Comparison of ENCODE assay signal across 8 cellular contexts in the genomic region with DNA sequence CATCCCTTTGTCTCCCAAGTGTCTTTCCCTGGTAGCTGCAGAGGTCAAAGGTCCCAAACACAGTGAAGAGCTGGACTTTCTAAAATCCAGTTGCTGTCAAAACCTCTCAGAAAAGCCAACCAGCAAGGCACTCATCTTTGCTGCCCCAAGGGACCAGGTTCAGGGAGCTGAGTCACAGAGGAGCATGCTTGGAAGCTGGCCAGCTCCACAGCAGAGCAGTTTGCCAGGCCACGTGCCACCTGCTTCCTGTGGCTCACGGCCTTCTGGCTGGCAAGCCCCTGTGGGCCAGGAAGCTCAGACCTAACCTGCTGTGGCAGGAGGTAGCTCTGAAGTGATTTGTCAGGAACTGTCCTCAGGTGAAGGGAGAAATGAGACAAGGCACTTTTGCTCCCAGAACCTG. TPM values are rescaled to one million over a fixed set of nuclear protein-coding genes. Genes with fewer than 3 reads are reported as not detected.
DNase-seq lines count a peak whose midpoint lies in the region; ATAC-seq, FAIRE-seq and TF ChIP-seq lines count a peak whose summit lies in the region.

No MANE protein-coding gene starts in this region.

- peak; percentile 73 for FAIRE-seq in GM12891 (lab: Jason Lieb, UNC)

- no peak overlapping the region for H3K4me3 ChIP-seq in prostate gland

- DNase-seq in GM12891 (ENCODE audit: insufficient read length, low spot score) (no peak), NCI-H2171 treated with DMSO at 0.1 percent for 48 hours (lab: John Stamatoyannopoulos, UW) (peak; percentile 95), activated T-cell treated with anti-CD3 and anti-CD28 coated beads for 4 hours (peak; percentile 52), erythroblast (lab: John Stamatoyannopoulos, UW) (peak; percentile 55 to 73), prostate gland (ENCODE audit: low spot score) (peak; percentile 54)

- 7% methylated on average over 2 of the region's 2 CpGs for WGBS in prostate gland

- no peak for TF ChIP-seq CTCF in prostate gland (IDR thresholded peaks at IDR 0.05)

- intact Hi-C loops in prostate gland (cut with DNase I): loop anchor here (2.0 to 5.0 kb wide), 2 partner anchors 53 to 166 kb away; partner anchors contain the start of gene CORO1C

- TF ChIP-seq POLR2A in GM12891 (IDR thresholded peaks at IDR 0.05; ENCODE audit: low read depth, low read length) (no peak), erythroblast (IDR thresholded peaks at IDR 0.05; ENCODE audit: low read length) (peak; percentile 16), prostate gland (IDR thresholded peaks at IDR 0.05) (no peak)

- no peak for ATAC-seq in GM18498 (IDR thresholded peaks at IDR 0.05; ENCODE audit: unreplicated experiment)
- no peak for ATAC-seq in HG03196 (IDR thresholded peaks at IDR 0.05; ENCODE audit: unreplicated experiment)
- ATAC-seq in GM18870 (IDR thresholded peaks at IDR 0.05; ENCODE audit: unreplicated experiment): no peak

- no peak overlapping the region for H3K27ac ChIP-seq in prostate gland

- H3K4me1 ChIP-seq in prostate gland (replicated peaks): no peaks in the 10 kb centered on the region

- peaks cover 0 to 12% of the 10 kb centered on the region in 2 donors for H3K36me3 ChIP-seq in prostate gland

- H3K9me3 ChIP-seq in prostate gland: no peaks in the 10 kb centered on the region

- H3K27me3 ChIP-seq in prostate gland (replicated peaks; ENCODE audit: insufficient read depth): no peaks in the 10 kb centered on the region

TF ChIP-seq in GM12891, 5 proteins besides CTCF, POLR2A, EP300 and RAD21:
- peak; percentile 67; the same call in 1 of the 2 replicates for TF ChIP-seq POLR2AphosphoS5 (IDR thresholded peaks at IDR 0.05; ENCODE audit: low read depth, low read length)
- TF ChIP-seq PAX5 (IDR thresholded peaks at IDR 0.05; ENCODE audit: insufficient read depth, low read length, severe bottlenecking): no peak

RNA-seq across cellular contexts. Expression of gene ISCU, which starts 3.6 kb away (rescaled TPM):
- 134 TPM for polyA plus RNA-seq in GM12891 (2012; ENCODE audit: low read depth, missing spikeins)
- total RNA-seq in prostate gland: 100 to 1,000 TPM; 170 to 203 TPM

RNA-seq across cellular contexts. Expression of gene SART3, which starts 5.0 kb away (rescaled TPM):
- polyA plus RNA-seq in GM12891 (2012; ENCODE audit: low read depth, missing spikeins): 31.7 TPM
- 100 to 1,000 TPM in 1 of 2 donors, 10 to 100 TPM in 1; 54.1 to 112 TPM for total RNA-seq in prostate gland

RNA-seq across cellular contexts. Expression of gene TMEM119, which starts 31.9 kb away (rescaled TPM):
- 0.10 TPM for polyA plus RNA-seq in GM12891 (2012; ENCODE audit: low read depth, missing spikeins)
- 10 to 100 TPM in 1 of 2 donors, 1 to 10 TPM in 1; 1.7 to 19.1 TPM for total RNA-seq in prostate gland

RNA-seq across cellular contexts. Expression of gene FICD, which starts 50.9 kb away (rescaled TPM):
- 2.8 TPM for polyA plus RNA-seq in GM12891 (2012; ENCODE audit: low read depth, missing spikeins)
- total RNA-seq in prostate gland: 10 to 100 TPM in 1 of 2 donors, 1 to 10 TPM in 1; 8.2 to 10.7 TPM
